ENCODE assay signal across 8 cellular contexts in genomic region chr1:28668191-28668955, GRCh38. TPM values are rescaled to one million over a fixed set of nuclear protein-coding genes. Genes with fewer than 3 reads are reported as not detected.
DNase-seq lines count a peak whose midpoint lies in the region; ATAC-seq and TF ChIP-seq lines count a peak whose summit lies in the region.

TSS of gene GMEB1 (plus strand) at chr1:28668784. CDS start at chr1:28683613, 14,829 bp downstream.

- peaks cover 19% of the 10 kb centered on the region for H3K79me1 ChIP-seq in trophoblast cell (ENCODE audit: low read length)

- DNase-seq in GM10248 (ENCODE audit: extremely low spot score) (peak; percentile 96), NCI-H128 (lab: John Stamatoyannopoulos, UW; ENCODE audit: unreplicated experiment) (peak; percentile 82), T-helper 1 cell (peak; percentile 73 to 91 (median 77)), adipocyte (ENCODE audit: low read depth) (peak; percentile 95), cardiac muscle cell (ENCODE audit: low read depth in 1 of 2, low spot score in 1 of 2) (peak; percentile 91 to 94), trophoblast cell (peak; percentile 87 to 94), tibial artery (peak; percentile 80 to 91)

- peaks cover 13% of the 10 kb centered on the region for H3K79me2 ChIP-seq in trophoblast cell (ENCODE audit: control insufficient read depth, insufficient read depth, low read length, poor library complexity)

- H3K27ac ChIP-seq in cardiac muscle cell (peak within 1 kb of the TSS; percentile 96), trophoblast cell (ENCODE audit: low read depth, low read length) (peak within 1 kb of the TSS; percentile 100), tibial artery (peak within 1 kb of the TSS; percentile 100)

- peak within 1 kb of the TSS; percentile 99 for H2BK120ac ChIP-seq in trophoblast cell (ENCODE audit: insufficient read depth, low read length, poor library complexity)

- peak within 1 kb of the TSS; percentile 99 for H4K91ac ChIP-seq in trophoblast cell (ENCODE audit: low read depth, low read length)

- H3K27me3 ChIP-seq in adipocyte (replicated peaks; ENCODE audit: control insufficient read depth, insufficient read depth, low read length) (no peaks in the 10 kb centered on the region), cardiac muscle cell (no peaks in the 10 kb centered on the region), trophoblast cell (ENCODE audit: insufficient read depth, low read length) (no peaks in the 10 kb centered on the region), tibial artery (no peaks in the 10 kb centered on the region)

- peak within 1 kb of the TSS; percentile 99 for H2AFZ ChIP-seq in trophoblast cell (ENCODE audit: insufficient read depth, low read length, poor library complexity)

- H2BK12ac ChIP-seq in trophoblast cell (ENCODE audit: low read length), result peak within 1 kb of the TSS; percentile 90

- H3K14ac ChIP-seq in trophoblast cell (ENCODE audit: low read length), result peak within 1 kb of the TSS; percentile 99

- CTCF ChIA-PET in GM10248 (lab: Yijun Ruan, JAX), result interaction anchor here (0.7 to 2.4 kb wide), 5 partner anchors 12 to 420 kb away, joined by 3 to 12 read pairs (median 3); partner anchors contain the start of gene YTHDF2

- H3K9ac ChIP-seq in adipocyte (ENCODE audit: low read length), result peak within 1 kb of the TSS; percentile 99
- H3K9ac ChIP-seq in trophoblast cell (ENCODE audit: low read length), result peak within 1 kb of the TSS; percentile 96

- POLR2A ChIA-PET in GM10248 (lab: Yijun Ruan, JAX), result interaction anchor here (1.2 to 2.1 kb wide), 4 partner anchors 20 to 87 kb away, joined by 5 to 11 read pairs (median 8); partner anchors contain the start of genes RNU11 and TAF12

- H3K23ac ChIP-seq in trophoblast cell (ENCODE audit: low read length), result no peak within 1 kb of the TSS

- no CpG with 5 or more reads among the region's 57 CpGs for WGBS in trophoblast cell (ENCODE audit: extremely low coverage, insufficient coverage, insufficient read length)

- no peak for TF ChIP-seq CTCF in GM10248 (IDR thresholded peaks at IDR 0.05; ENCODE audit: control extremely low read depth, extremely low read depth, low read depth, missing control alignments)
- no peak for TF ChIP-seq CTCF in cardiac muscle cell (IDR thresholded peaks at IDR 0.05; ENCODE audit: low read depth, low read length)
- no peak for TF ChIP-seq CTCF in tibial artery (IDR thresholded peaks at IDR 0.05)

- H3K4me2 ChIP-seq in trophoblast cell (ENCODE audit: low read length), result peak within 1 kb of the TSS; percentile 71

- H4K12ac ChIP-seq in trophoblast cell (ENCODE audit: low read depth, low read length), result peak within 1 kb of the TSS; percentile 83

- H3K4ac ChIP-seq in trophoblast cell (ENCODE audit: low read depth, low read length), result peak within 1 kb of the TSS; percentile 96

- H3K4me3 ChIP-seq in adipocyte (ENCODE audit: low read length) (peak within 1 kb of the TSS; percentile 96), cardiac muscle cell (peak within 1 kb of the TSS; percentile 89), trophoblast cell (ENCODE audit: low read depth, low read length) (peak within 1 kb of the TSS; percentile 75), tibial artery (peak within 1 kb of the TSS; percentile 100)

- H3K36me3 ChIP-seq in adipocyte (ENCODE audit: control insufficient read depth, insufficient read depth, low read length, severe bottlenecking), result no peaks in the 10 kb centered on the region
- H3K36me3 ChIP-seq in cardiac muscle cell, result no peaks in the 10 kb centered on the region
- H3K36me3 ChIP-seq in trophoblast cell (ENCODE audit: control insufficient read depth in 1 of 2, insufficient read depth in 2 of 2, low read length in 2 of 2), result peaks cover 0 to 2% of the 10 kb centered on the region in 2 experiments
- no peaks in the 10 kb centered on the region for H3K36me3 ChIP-seq in tibial artery

- peak within 1 kb of the TSS; percentile 98 for H3K18ac ChIP-seq in trophoblast cell (ENCODE audit: low read length)

- H2AK5ac ChIP-seq in trophoblast cell (ENCODE audit: low read length), result peak within 1 kb of the TSS; percentile 100

- H3K9me3 ChIP-seq in adipocyte (ENCODE audit: control insufficient read depth, low read length), result no peaks in the 10 kb centered on the region
- H3K9me3 ChIP-seq in cardiac muscle cell (ENCODE audit: low read depth), result no peaks in the 10 kb centered on the region
- H3K9me3 ChIP-seq in trophoblast cell (ENCODE audit: insufficient read depth, low read depth, low read length), result no peaks in the 10 kb centered on the region
- no peaks in the 10 kb centered on the region for H3K9me3 ChIP-seq in tibial artery

- peak; percentile 83 for ATAC-seq in HG02642 (IDR thresholded peaks at IDR 0.05; ENCODE audit: poor library complexity, unreplicated experiment)

- H2BK5ac ChIP-seq in trophoblast cell (ENCODE audit: low read depth, low read length, poor library complexity), result peak within 1 kb of the TSS; percentile 99

- intact Hi-C loops in tibial artery (cut with DNase I; ENCODE audit: low total_unique reads), result no loop called here

- peaks cover 6% of the 10 kb centered on the region for H3K4me1 ChIP-seq in adipocyte (ENCODE audit: control insufficient read depth, insufficient read depth, low read length)
- H3K4me1 ChIP-seq in cardiac muscle cell (ENCODE audit: low read depth), result peaks cover 7% of the 10 kb centered on the region
- H3K4me1 ChIP-seq in trophoblast cell (ENCODE audit: control insufficient read depth in 1 of 2, insufficient read depth in 2 of 2, low read length in 2 of 2), result peaks cover 2 to 3% of the 10 kb centered on the region in 2 experiments
- H3K4me1 ChIP-seq in tibial artery, result peaks cover 0 to 25% (median 7%) of the 10 kb centered on the region in 4 donors

- peak within 1 kb of the TSS; percentile 99 for H4K8ac ChIP-seq in trophoblast cell (ENCODE audit: low read depth, low read length)

RNA-seq across cellular contexts. Expression of gene GMEB1, which starts in this region (rescaled TPM):
- 6.7 and 7.5 TPM in 2 replicates for total RNA-seq in cardiac muscle cell
- 6.0 and 7.6 TPM in 2 replicates for polyA plus RNA-seq in cardiac muscle cell
- polyA plus RNA-seq in trophoblast cell (2013), result 25.9 and 26.2 TPM in 2 replicates

Comparison
In these comparisons a context has a peak if more than half of its experiments do, and no peak if none do; other contexts are left out.
1. Peak in every context shown above with its lines: DNase-seq, ATAC-seq, H3K4me3 ChIP-seq and H3K27ac ChIP-seq.